ENCODE assay signal across 8 cellular contexts in genomic region chrX:40527543-40527942, GRCh38.
"Had no signal": no experiment of that assay in that cellular context is flagged by ENCODE, and none has a peak within 500 bp of the region (broad histone marks: within the 10 kb centered on the region; RNA-seq: fewer than 3 reads in every experiment).

No MANE protein-coding gene starts in this region.

- DNase-seq: IMR-90, KBM-7, KG1 had no signal

- H3K27ac ChIP-seq: HL-60, KMS-11 had no signal

- ATAC-seq: HepG2, K562 had no signal

- H3K4me3 ChIP-seq: K562 had no signal

- FAIRE-seq: HepG2, HTR-8/SVneo, K562 had no signal
